9 cellular contexts compared by ENCODE assay signal in the genomic region with DNA sequence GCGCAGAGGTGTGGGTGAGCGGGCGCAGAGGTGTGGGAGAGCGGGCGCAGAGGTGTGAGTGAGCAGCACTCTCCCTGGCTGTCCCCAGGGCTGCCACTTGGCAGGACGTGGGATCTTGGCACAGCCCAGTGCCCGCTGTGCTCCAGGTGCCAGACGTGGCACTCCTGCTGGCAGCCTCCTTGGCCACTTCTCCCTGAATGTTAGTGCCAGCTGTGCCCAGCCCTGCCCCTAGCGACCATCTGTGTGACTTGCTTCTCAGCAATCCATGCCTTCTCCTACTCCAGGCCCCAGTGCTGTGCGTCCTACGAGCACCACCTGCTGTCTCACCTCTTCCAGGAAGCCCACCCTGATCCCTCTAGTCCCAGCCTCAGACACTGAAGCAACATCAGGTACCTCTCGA. TPM values are rescaled to one million over a fixed set of nuclear protein-coding genes. Genes with fewer than 3 reads are reported as not detected.
DNase-seq lines count a peak whose midpoint lies in the region; ATAC-seq, FAIRE-seq and TF ChIP-seq lines count a peak whose summit lies in the region.
"Had no signal": no experiment of that assay in that cellular context is flagged by ENCODE, and none has a peak within 500 bp of the region (broad histone marks: within the 10 kb centered on the region; RNA-seq: fewer than 3 reads in every experiment).

No MANE protein-coding gene starts in this region.

- no peaks in the 10 kb centered on the region for H4K20me1 ChIP-seq in HCT116 (ENCODE audit: insufficient read depth)

- H3K27me3 ChIP-seq in HCT116 (ENCODE audit: insufficient read depth, low read length) (no peaks in the 10 kb centered on the region), small intestine (ENCODE audit: control insufficient read depth in 2 of 2, insufficient read depth in 2 of 2, low read length in 2 of 2) (no peaks in the 10 kb centered on the region)

- no peaks in the 10 kb centered on the region for H3K9me3 ChIP-seq in HCT116 (ENCODE audit: control insufficient read depth in 1 of 2, insufficient read depth in 1 of 2, low read depth in 1 of 2, low read length in 2 of 2)
- H3K9me3 ChIP-seq in small intestine (ENCODE audit: control insufficient read depth, low read depth), result no peaks in the 10 kb centered on the region

- RAD21 ChIA-PET in HCT116 (lab: Charles Lee; ENCODE audit: low non-redundant PET in 1 of 2, low total read pairs in 2 of 2, uncharacterized antibody in 2 of 2, unreplicated experiment in 2 of 2), result interaction anchor here in 1 of 2 experiments (0.8 to 1.3 kb wide), 2 partner anchors 87 to 233 kb away, joined by 5 to 6 read pairs; no protein-coding TSS in a partner anchor

- ATAC-seq in HCT116 (peak; percentile 60), GM19452 (IDR thresholded peaks at IDR 0.05; ENCODE audit: unreplicated experiment) (no peak), GM21390 (IDR thresholded peaks at IDR 0.05; ENCODE audit: unreplicated experiment) (no peak)

- peaks cover 9 to 15% of the 10 kb centered on the region in 2 experiments for H3K4me1 ChIP-seq in HCT116 (ENCODE audit: control insufficient read depth in 1 of 2, insufficient read depth in 2 of 2, low read length in 2 of 2)
- H3K4me1 ChIP-seq in small intestine (ENCODE audit: control insufficient read depth in 2 of 2, insufficient read depth in 1 of 2, low read depth in 1 of 2, low read length in 1 of 2), result no peaks in the 10 kb centered on the region

- no peak overlapping the region for H2AFZ ChIP-seq in HCT116 (ENCODE audit: low read depth, low read length, poor library complexity, severe bottlenecking)

- H3K9ac ChIP-seq in HCT116 (ENCODE audit: low read length), result no peak overlapping the region

- H3K36me3 ChIP-seq in HCT116 (ENCODE audit: control insufficient read depth in 1 of 2, insufficient read depth in 2 of 2, low read length in 2 of 2), result no peaks in the 10 kb centered on the region
- H3K36me3 ChIP-seq in small intestine (ENCODE audit: control insufficient read depth in 2 of 2, insufficient read depth in 2 of 2, low read length in 2 of 2), result no peaks in the 10 kb centered on the region

- 11 to 69% (median 25%) methylated on average over 9 to 12 of the region's 12 CpGs for WGBS in small intestine, 3 donors

- H3K27ac ChIP-seq in HCT116 (ENCODE audit: low read depth, low read length) (no peak overlapping the region), small intestine (ENCODE audit: low read depth in 1 of 2, low read length in 1 of 2) (no peak overlapping the region)

- no TSS peak for BruUV-seq in HCT116 (replicated peaks; lab: Mats Ljungman, UMichigan)

- no peak for TF ChIP-seq POLR2A in HCT116 (IDR thresholded peaks at IDR 0.05; ENCODE audit: borderline replicate concordance, extremely low read depth, insufficient read depth, insufficient read length)

- CTCF ChIA-PET in HCT116 (lab: Charles Lee), result interaction anchor here (1.3 to 2.2 kb wide), 5 partner anchors 8 to 629 kb away, joined by 7 to 38 read pairs (median 7); no protein-coding TSS in a partner anchor

- POLR2A ChIA-PET in HCT116 (lab: Charles Lee), result interaction anchor here (1.3 kb wide), 1 partner anchor 284 kb away, joined by 7 read pairs; no protein-coding TSS in a partner anchor

- no peak overlapping the region for H3K4me2 ChIP-seq in HCT116 (ENCODE audit: low read length)

- no peaks in the 10 kb centered on the region for H3K9me2 ChIP-seq in HCT116 (ENCODE audit: insufficient read depth)

- TF ChIP-seq CTCF in HCT116 (IDR thresholded peaks at IDR 0.05 in 2 of 3, conservative IDR thresholded peaks at IDR 0.05 in 1 of 3; ENCODE audit: borderline replicate concordance in 1 of 3, insufficient read depth in 1 of 3, low read depth in 2 of 3, low read length in 2 of 3), result peak in 2 of 3 experiments; percentile 43 to 51; a peak in 4 of 6 replicates

- H3K79me2 ChIP-seq in HCT116 (ENCODE audit: insufficient read depth, low read length), result no peaks in the 10 kb centered on the region

- DNase-seq in HCT116 (ENCODE audit: low read depth, low spot score) (peak; percentile 29), NCI-H446 treated with DMSO at 0.1 percent for 48 hours (lab: John Stamatoyannopoulos, UW) (peak; percentile 29), dermis blood vessel endothelial cell (peak; percentile 6), small intestine (peak; percentile 82)
- no peak for DNase-seq in stimulated activated CD4-positive, alpha-beta T cell treated with anti-CD3 and anti-CD28 coated beads, Interleukin-2, amount 100 ng/mL, for 24 hours

- TF ChIP-seq RAD21 in HCT116 (IDR thresholded peaks at IDR 0.05; ENCODE audit: low read depth), result no peak

- H3K4me3 ChIP-seq in HCT116 (replicated peaks in 1 of 2; ENCODE audit: low read depth in 1 of 2, low read length in 2 of 2), result no peak overlapping the region
- no peak overlapping the region for H3K4me3 ChIP-seq in small intestine (ENCODE audit: low read depth in 1 of 2, low read length in 2 of 2)

- intact Hi-C loops in HCT116 (cut with micrococcal nuclease), result no loop called here

- no peak for FAIRE-seq in small intestine (lab: Jason Lieb, UNC)

TF ChIP-seq in HCT116, 20 proteins besides CTCF, POLR2A, EP300 and RAD21 (continues in another document):
- TF ChIP-seq MAX (IDR thresholded peaks at IDR 0.05), result no peak
- no peak for TF ChIP-seq CBX3 (IDR thresholded peaks at IDR 0.05; ENCODE audit: low read depth)
- TF ChIP-seq ZNF274 (IDR thresholded peaks at IDR 0.05; ENCODE audit: low read depth, low read length), result no peak
- TF ChIP-seq ATF3 (IDR thresholded peaks at IDR 0.05), result no peak
- no peak for TF ChIP-seq ELF1 (IDR thresholded peaks at IDR 0.05; ENCODE audit: borderline replicate concordance, low read depth)
- TF ChIP-seq EZH2phosphoT487 (IDR thresholded peaks at IDR 0.05; ENCODE audit: borderline replicate concordance), result no peak
- TF ChIP-seq FOSL1 (IDR thresholded peaks at IDR 0.05; ENCODE audit: low read depth), result no peak
- TF ChIP-seq ZFX (IDR thresholded peaks at IDR 0.05), result no peak
- TF ChIP-seq SIN3A (IDR thresholded peaks at IDR 0.05; ENCODE audit: low read depth), result no peak
- no peak for TF ChIP-seq EGR1 (IDR thresholded peaks at IDR 0.05; ENCODE audit: low read depth)
- no peak for TF ChIP-seq TCF7L2 (IDR thresholded peaks at IDR 0.05; ENCODE audit: borderline replicate concordance, extremely low read depth, insufficient read depth, insufficient read length)
- no peak for TF ChIP-seq JUND (IDR thresholded peaks at IDR 0.05)
- TF ChIP-seq YY1 (IDR thresholded peaks at IDR 0.05; ENCODE audit: extremely low read depth, insufficient replicate concordance, low read depth, low read length), result no peak
- TF ChIP-seq SRF (IDR thresholded peaks at IDR 0.05; ENCODE audit: low read depth), result no peak
- TF ChIP-seq POLR2AphosphoS5 (IDR thresholded peaks at IDR 0.05; ENCODE audit: low read depth, low read length), result no peak
- no peak for TF ChIP-seq SP1 (IDR thresholded peaks at IDR 0.05; ENCODE audit: low read depth)
- TF ChIP-seq ZBTB33 (IDR thresholded peaks at IDR 0.05; ENCODE audit: extremely low read depth, insufficient replicate concordance, low read length), result no peak

RNA-seq across cellular contexts. Expression of gene KRTAP10-1, which starts 30.5 kb away (rescaled TPM):
- total RNA-seq in HCT116 (2021; ENCODE audit: unreplicated experiment) (not detected), dermis blood vessel endothelial cell (not detected in 2 replicates)
- polyA plus RNA-seq in HCT116 (2012), result not detected in 2 replicates
- not detected for polyA plus RNA-seq in small intestine
- total RNA-seq: posterior vena cava, subcutaneous adipose tissue had no signal

RNA-seq across cellular contexts. Expression of gene KRTAP10-2, which starts 41.8 kb away (rescaled TPM):
- not detected for total RNA-seq in HCT116 (2021; ENCODE audit: unreplicated experiment)
- polyA plus RNA-seq in HCT116 (2012), result not detected in 2 replicates
- not detected in 2 replicates for total RNA-seq in dermis blood vessel endothelial cell
- polyA plus RNA-seq in small intestine, result not detected
- total RNA-seq: posterior vena cava, subcutaneous adipose tissue had no signal

RNA-seq across cellular contexts. Expression of gene KRTAP10-3, which starts 49.1 kb away (rescaled TPM):
- not detected for total RNA-seq in HCT116 (2021; ENCODE audit: unreplicated experiment)
- polyA plus RNA-seq in HCT116 (2012), result not detected in 2 replicates
- total RNA-seq in dermis blood vessel endothelial cell, result not detected in 2 replicates
- polyA plus RNA-seq in small intestine, result not detected
- total RNA-seq: posterior vena cava, subcutaneous adipose tissue had no signal

RNA-seq across cellular contexts. Expression of gene LRRC3, which starts 54.2 kb away (rescaled TPM):
- 7.5 TPM for total RNA-seq in HCT116 (2021; ENCODE audit: unreplicated experiment)
- polyA plus RNA-seq in HCT116 (2012), result 5.6 and 5.9 TPM in 2 replicates
- 1.9 and 2.1 TPM in 2 replicates for total RNA-seq in dermis blood vessel endothelial cell
- polyA plus RNA-seq in small intestine, result 1 to 10 TPM in 1 of 3 donors, under 1 TPM in 2; 0.22 to 2.1 (median 0.54) TPM

Comparison
In these comparisons a context has a peak if more than half of its experiments do, and no peak if none do; other contexts are left out.
1. DNase-seq: peak in HCT116 (single experiment), NCI-H446 treated with DMSO at 0.1 percent for 48 hours (single experiment), dermis blood vessel endothelial cell (single experiment) and small intestine (single experiment); none in stimulated activated CD4-positive, alpha-beta T cell treated with anti-CD3 and anti-CD28 coated beads, Interleukin-2, amount 100 ng/mL, for 24 hours (0 of 2).